In the genomic region with DNA sequence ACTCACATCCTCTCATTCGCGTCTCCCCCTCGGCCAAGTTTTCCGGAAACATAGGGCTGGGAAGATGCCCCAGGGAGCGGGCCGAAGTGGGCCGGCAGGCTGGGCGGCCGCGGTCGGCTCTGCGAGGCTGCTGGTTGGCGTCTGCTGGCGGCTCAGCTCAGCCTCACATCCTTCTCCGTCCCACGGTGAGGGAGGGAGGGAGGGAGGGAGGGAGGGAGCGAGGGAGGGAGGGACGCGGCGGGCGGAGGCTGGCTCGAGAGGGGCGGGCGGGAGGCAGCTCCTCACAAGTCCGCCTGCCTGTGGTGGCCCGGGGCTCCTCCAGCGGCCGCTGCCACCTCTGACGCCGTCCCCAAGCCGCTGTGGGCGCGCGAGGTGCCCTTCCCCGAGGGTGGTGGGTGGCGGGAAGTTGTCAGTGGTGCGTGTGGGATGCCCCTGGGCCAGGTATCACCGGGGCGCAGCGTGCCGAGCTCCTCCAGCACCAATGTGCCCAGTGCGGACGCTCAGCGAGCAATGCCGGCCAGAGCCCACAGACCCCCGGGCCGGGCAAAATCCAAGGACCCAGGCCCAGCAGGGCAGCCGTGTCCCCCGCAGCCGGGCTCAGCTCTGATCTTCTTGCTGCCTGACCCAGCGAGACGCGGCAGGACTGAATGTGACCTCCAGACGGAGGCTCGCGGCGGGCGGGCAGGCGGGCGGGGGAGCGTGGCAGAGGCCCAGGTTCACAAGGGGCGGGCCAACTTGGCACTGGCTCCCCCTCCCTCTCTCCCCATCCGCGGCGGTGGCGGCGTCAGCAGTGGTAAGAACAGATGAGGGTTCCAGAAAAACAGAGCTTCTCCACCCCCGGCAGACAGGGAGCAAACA, we compare ENCODE assay signal across 8 cellular contexts.
DNase-seq lines count a peak whose midpoint lies in the region; ATAC-seq lines count a peak whose summit lies in the region.

No MANE protein-coding gene starts in this region.

- H3K4me1 Mint-ChIP-seq in IgD-negative memory B cell, result peaks cover 10 to 22% (median 21%) of the 10 kb centered on the region in 3 donors

- H3K27ac ChIP-seq in caudate nucleus (ENCODE audit: low read depth, low read length), result peak overlapping the region; percentile 87

- no peaks in the 10 kb centered on the region for H3K27me3 ChIP-seq in skeletal muscle satellite cell (ENCODE audit: control insufficient read depth, insufficient read depth, low read length)

- peak overlapping the region; percentile 31 to 77 (median 60) for H3K27ac Mint-ChIP-seq in IgD-negative memory B cell

- H3K27me3 Mint-ChIP-seq in IgD-negative memory B cell, result no peaks in the 10 kb centered on the region

- H3K9me3 Mint-ChIP-seq in IgD-negative memory B cell, result no peaks in the 10 kb centered on the region

- H3K4me3 Mint-ChIP-seq in IgD-negative memory B cell, result peak overlapping the region; percentile 58 to 81 (median 63)

- peak; percentile 70 to 71 for ATAC-seq in activated CD4-positive, CD25-positive, alpha-beta regulatory T cell treated with anti-CD3 and anti-CD28 coated beads, Interleukin-2, amount 50 U/mL, for 24 hours
- ATAC-seq in GM21515 (IDR thresholded peaks at IDR 0.05; ENCODE audit: unreplicated experiment) (no peak), GM18909 (IDR thresholded peaks at IDR 0.05; ENCODE audit: poor library complexity, unreplicated experiment) (no peak)

- H3K9me3 ChIP-seq in skeletal muscle satellite cell (replicated peaks; ENCODE audit: low read length), result no peaks in the 10 kb centered on the region

- H3K36me3 Mint-ChIP-seq in IgD-negative memory B cell, result no peaks in the 10 kb centered on the region

- peak overlapping the region; percentile 96 for H3K4me3 ChIP-seq in skeletal muscle satellite cell (ENCODE audit: low read length)

- peaks cover 79% of the 10 kb centered on the region for H3K4me1 ChIP-seq in skeletal muscle satellite cell (ENCODE audit: control insufficient read depth, insufficient read depth, low read length)

- H3K36me3 ChIP-seq in skeletal muscle satellite cell (ENCODE audit: insufficient read depth, low read length), result peaks cover 29% of the 10 kb centered on the region

- peak overlapping the region; percentile 91 for H3K9ac ChIP-seq in skeletal muscle satellite cell (ENCODE audit: low read depth, low read length)

- DNase-seq in C1 segment of cervical spinal cord (lab: John Stamatoyannopoulos, UW) (peak; percentile 54 to 88 (median 83)), caudate nucleus (lab: John Stamatoyannopoulos, UW) (peak in 59 of 61 donors; percentile 36 to 89 (median 75)), iris pigment epithelial cell (ENCODE audit: low read depth) (peak; percentile 94)

- peak overlapping the region; percentile 99 for H3K4me2 ChIP-seq in skeletal muscle satellite cell (ENCODE audit: low read length)

Comparison
In these comparisons a context has a peak if more than half of its experiments do, and no peak if none do; other contexts are left out.
1. ATAC-seq: peak in activated CD4-positive, CD25-positive, alpha-beta regulatory T cell treated with anti-CD3 and anti-CD28 coated beads, Interleukin-2, amount 50 U/mL, for 24 hours (2 of 2); none in GM21515 (single experiment) and GM18909 (single experiment).
2. Peak in every context shown above with its lines, with median percentiles within 50 percentile points of each other: DNase-seq.